In the genomic region with DNA sequence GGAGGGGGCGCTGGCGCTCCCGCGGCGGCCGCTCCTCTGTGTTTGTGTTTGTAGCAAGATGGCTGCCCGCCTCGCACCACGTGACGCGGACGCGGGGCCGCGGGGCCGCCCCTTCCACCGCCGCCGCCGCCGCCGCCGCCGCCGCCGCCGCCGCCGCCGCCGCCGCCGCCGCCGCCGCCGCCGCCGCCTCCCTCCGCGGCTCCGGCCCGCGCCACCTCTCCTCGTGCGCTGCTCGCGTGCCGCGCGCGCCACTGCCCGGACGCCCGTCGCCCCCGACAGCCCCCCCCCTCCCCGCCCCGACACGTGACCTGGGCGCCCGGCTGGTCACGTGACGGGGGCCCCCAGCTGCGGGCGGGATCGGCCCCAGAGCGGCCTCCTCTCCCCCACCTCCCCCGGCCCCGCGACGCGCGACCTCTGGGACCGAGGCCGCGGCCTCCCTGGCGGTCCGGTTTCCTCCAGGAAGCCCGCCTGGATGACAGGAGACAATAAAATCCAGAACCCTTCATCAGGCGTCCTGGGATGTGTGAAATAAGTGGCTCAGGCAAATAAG, we compare ENCODE assay signal across 8 cellular contexts. TPM values are rescaled to one million over a fixed set of nuclear protein-coding genes. Genes with fewer than 3 reads are reported as not detected.
DNase-seq lines count a peak whose midpoint lies in the region; ATAC-seq and TF ChIP-seq lines count a peak whose summit lies in the region.

Gene GIGYF1 (minus strand): TSS at position 55 of the 550 bp plus-strand sequence. CDS start 6,012 bp downstream, outside the sequence.

- H3K4me3 Mint-ChIP-seq in stimulated activated naive CD8-positive, alpha-beta T cell treated with anti-CD3 and anti-CD28 coated beads, Interleukin-15, amount 100 ng/mL, for 72 hours = peak within 1 kb of the TSS; percentile 96 to 97

- H3K9me2 ChIP-seq in PC-9 (ENCODE audit: insufficient read depth) = no peaks in the 10 kb centered on the region

- no peak for TF ChIP-seq CTCF in PC-9 (conservative IDR thresholded peaks at IDR 0.05)
- TF ChIP-seq CTCF in esophagus squamous epithelium (IDR thresholded peaks at IDR 0.05) = no peak

- H3K27me3 ChIP-seq in PC-9 (ENCODE audit: insufficient read depth, low read depth) (no peaks in the 10 kb centered on the region), esophagus squamous epithelium (no peaks in the 10 kb centered on the region)

- H3K36me3 ChIP-seq in PC-9 (ENCODE audit: low read depth) = no peaks in the 10 kb centered on the region
- H3K36me3 ChIP-seq in esophagus squamous epithelium = peaks cover 0 to 9% (median 0%) of the 10 kb centered on the region in 3 donors

- H4K20me1 ChIP-seq in PC-9 (ENCODE audit: insufficient read depth) = peaks cover 36% of the 10 kb centered on the region

- no peaks in the 10 kb centered on the region for H3K9me3 ChIP-seq in PC-9 (ENCODE audit: insufficient read depth, low read depth)
- no peaks in the 10 kb centered on the region for H3K9me3 ChIP-seq in esophagus squamous epithelium

- H3K27ac Mint-ChIP-seq in stimulated activated naive CD8-positive, alpha-beta T cell treated with anti-CD3 and anti-CD28 coated beads, Interleukin-15, amount 100 ng/mL, for 72 hours = peak within 1 kb of the TSS; percentile 97 to 98

- H3K79me2 ChIP-seq in PC-9 (ENCODE audit: low read depth) = peaks cover 43% of the 10 kb centered on the region

- no peak for TF ChIP-seq POLR2A in esophagus squamous epithelium (IDR thresholded peaks at IDR 0.05)

- no peaks in the 10 kb centered on the region for H3K9me3 Mint-ChIP-seq in stimulated activated naive CD8-positive, alpha-beta T cell treated with anti-CD3 and anti-CD28 coated beads, Interleukin-15, amount 100 ng/mL, for 72 hours

- peak; percentile 73 for DNase-seq in NK-92 treated with Interleukin-12 subunit alpha and Interleukin-12 subunit beta, amount 100 ng/mL, for 24 hours (lab: John Stamatoyannopoulos, UW)
- DNase-seq in NK-92 (lab: John Stamatoyannopoulos, UW; ENCODE audit: unreplicated experiment) (no peak), PC-9 (peak in 1 of 2 experiments; percentile 70), activated T-helper 1 cell treated with Interleukin-2 at 50 U/mL for 16 hours (ENCODE audit: low read depth) (peak; percentile 60), esophagus squamous epithelium (lab: John Stamatoyannopoulos, UW) (no peak), myocyte (ENCODE audit: low read depth) (peak; percentile 76)
- peak; percentile 66 to 67 for DNase-seq in stimulated activated naive CD8-positive, alpha-beta T cell treated with anti-CD3 and anti-CD28 coated beads, Interleukin-15, amount 100 ng/mL, for 72 hours

- H3K4me2 ChIP-seq in PC-9 = peak within 1 kb of the TSS; percentile 95

- no TSS peak for BruUV-seq in PC-9 (replicated peaks; lab: Mats Ljungman, UMichigan)

- peak within 1 kb of the TSS; percentile 97 for H3K4me3 ChIP-seq in PC-9
- peak within 1 kb of the TSS; percentile 71 to 99 (median 89) for H3K4me3 ChIP-seq in esophagus squamous epithelium

- intact Hi-C loops in PC-9 (cut with micrococcal nuclease; ENCODE audit: unreplicated experiment) = loop anchor here (5.0 kb wide), 3 partner anchors 112 to 227 kb away; partner anchors contain the start of gene EPHB4
- intact Hi-C loops in esophagus squamous epithelium (cut with DNase I) = loop anchor here (5.0 to 10.0 kb wide), 2 partner anchors 132 to 219 kb away; partner anchors contain the start of gene TSC22D4

- H3K4me1 Mint-ChIP-seq in stimulated activated naive CD8-positive, alpha-beta T cell treated with anti-CD3 and anti-CD28 coated beads, Interleukin-15, amount 100 ng/mL, for 72 hours = peaks cover 48% of the 10 kb centered on the region

- POLR2A ChIA-PET in PC-9 (lab: Charles Lee; ENCODE audit: unreplicated experiment) = interaction anchor here (0.6 to 1.2 kb wide), 2 partner anchors 12 to 62 kb away, joined by 6 to 14 read pairs; partner anchors contain the start of gene POP7

- WGBS in esophagus squamous epithelium, 2 donors = 0% methylated on average over 2 of the region's 81 CpGs; no CpG with 5 or more reads in 1 of the 2 donors

- H3K4me1 ChIP-seq in PC-9 (replicated peaks; ENCODE audit: insufficient read depth) (peaks cover 13% of the 10 kb centered on the region), esophagus squamous epithelium (peaks cover 21 to 53% (median 38%) of the 10 kb centered on the region in 3 donors)

- CTCF ChIA-PET in PC-9 (lab: Charles Lee) = interaction anchor here (0.6 kb wide), 1 partner anchor 406 kb away, joined by 3 read pairs; no protein-coding TSS in a partner anchor

- H3K27me3 Mint-ChIP-seq in stimulated activated naive CD8-positive, alpha-beta T cell treated with anti-CD3 and anti-CD28 coated beads, Interleukin-15, amount 100 ng/mL, for 72 hours = peaks cover under 1% of the 10 kb centered on the region

- peak within 1 kb of the TSS; percentile 60; the same call in 1 of the 2 replicates for H2AFZ ChIP-seq in PC-9

- no peak within 1 kb of the TSS for H3K27ac ChIP-seq in PC-9
- H3K27ac ChIP-seq in esophagus squamous epithelium = peak within 1 kb of the TSS; percentile 72 to 90 (median 88)

- peaks cover 12% of the 10 kb centered on the region; the same call in 1 of the 2 replicates for H3F3A ChIP-seq in PC-9 (ENCODE audit: insufficient read depth, low read depth)

- peak; percentile 45 for ATAC-seq in HG03439 (IDR thresholded peaks at IDR 0.05; ENCODE audit: unreplicated experiment)
- peak; percentile 71 for ATAC-seq in stimulated activated naive CD8-positive, alpha-beta T cell treated with anti-CD3 and anti-CD28 coated beads, Interleukin-15, amount 100 ng/mL, for 72 hours

RNA-seq across cellular contexts. Expression of gene GIGYF1, which starts in this region (rescaled TPM):
- total RNA-seq in PC-9 (2021) (55.1 and 64.2 TPM in 2 replicates), esophagus squamous epithelium (10 to 100 TPM in 3 of 4 donors, 1 to 10 TPM in 1; 8.0 to 24.2 (median 13.8) TPM), myocyte (25.8 and 30.4 TPM in 2 replicates)
- polyA plus RNA-seq in myocyte (2012) = 21.1 TPM

Comparison
In these comparisons a context has a peak if more than half of its experiments do, and no peak if none do; other contexts are left out.
1. DNase-seq: peak in NK-92 treated with Interleukin-12 subunit alpha and Interleukin-12 subunit beta, amount 100 ng/mL, for 24 hours (single experiment), activated T-helper 1 cell treated with Interleukin-2 at 50 U/mL for 16 hours (single experiment), myocyte (single experiment) and stimulated activated naive CD8-positive, alpha-beta T cell treated with anti-CD3 and anti-CD28 coated beads, Interleukin-15, amount 100 ng/mL, for 72 hours (2 of 2); none in NK-92 (single experiment) and esophagus squamous epithelium (single experiment).